In genomic region chr7:115522174-115522573, GRCh38 we compare ENCODE assay signal across 23 cellular contexts.
"Had no signal": no experiment of that assay in that cellular context is flagged by ENCODE, and none has a peak within 500 bp of the region (broad histone marks: within the 10 kb centered on the region; RNA-seq: fewer than 3 reads in every experiment).

No MANE protein-coding gene starts in this region.

- DNase-seq: KBM-7, NCI-H1092, NCI-H1105 treated with DMSO at 0.1 percent for 48 hours, NCI-H1417 treated with DMSO at 0.1 percent for 48 hours, NCI-H146, NCI-H1694 treated with DMSO at 0.1 percent for 48 hours, NCI-H1930, NCI-H2081, NCI-H2107, NCI-H2171, NCI-H226, NCI-H446, NCI-H510A, NCI-H524 treated with DMSO at 0.1 percent for 48 hours, NCI-H69, NCI-H774, Right ventricle myocardium superior, RPMI8226, SIG-M5 had no signal

- H3K4me1 Mint-ChIP-seq: IgD-negative memory B cell had no signal

- H3K27ac Mint-ChIP-seq: IgD-negative memory B cell had no signal

- H3K27me3 ChIP-seq: SJSA1 had no signal

- H3K27ac ChIP-seq: HL-60, SJSA1, SK-N-MC had no signal

- H3K4me3 Mint-ChIP-seq: IgD-negative memory B cell had no signal

- H3K36me3 ChIP-seq: SJSA1 had no signal

- H3K27me3 Mint-ChIP-seq: IgD-negative memory B cell had no signal

- H3K4me3 ChIP-seq: SJSA1, SK-N-MC had no signal

- H3K4me1 ChIP-seq: SJSA1 had no signal

- H3K9me3 ChIP-seq: SJSA1 had no signal

- H3K36me3 Mint-ChIP-seq: IgD-negative memory B cell had no signal
